ENCODE assay signal across 1 cellular context in the genomic region with DNA sequence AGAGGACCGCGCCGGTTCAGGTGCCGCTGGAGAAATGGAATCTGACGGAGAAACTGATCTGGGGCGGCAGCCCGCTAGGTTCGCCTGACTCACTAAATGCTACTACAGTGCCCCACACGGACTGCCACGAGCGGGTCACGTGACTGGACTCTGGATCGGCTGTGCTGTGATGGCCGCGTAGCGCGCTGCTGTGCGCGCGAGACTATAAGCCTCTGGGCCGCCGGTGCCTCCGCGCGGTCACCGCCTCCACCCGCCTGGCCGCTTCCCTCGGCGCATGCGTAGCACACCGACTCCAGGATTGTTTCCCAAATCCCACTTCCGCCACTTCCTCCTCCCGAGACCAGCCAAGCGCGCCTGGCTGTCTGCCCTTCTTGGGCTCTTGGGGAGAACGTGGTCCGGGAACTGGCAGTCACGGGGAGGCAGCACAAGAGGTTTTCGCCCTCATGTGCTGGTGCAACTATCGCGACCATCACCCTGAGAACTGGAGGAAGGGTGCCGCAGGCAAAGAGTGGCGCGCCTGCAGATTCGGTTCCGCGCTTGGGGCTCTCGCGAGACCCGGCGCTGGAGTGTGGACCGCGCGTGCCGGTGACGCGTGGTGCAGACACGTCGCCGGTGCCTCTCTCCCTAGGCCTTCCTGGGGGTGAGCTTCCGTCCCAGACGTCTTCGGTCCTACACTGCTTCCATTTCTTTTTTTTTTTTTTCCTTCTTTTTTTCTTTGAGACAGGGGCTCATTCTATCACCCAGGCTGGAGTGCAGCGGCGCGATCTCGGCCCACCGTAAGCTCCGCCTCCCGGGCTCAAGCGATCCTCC.
TF ChIP-seq lines count a peak whose summit lies in the region.

No MANE protein-coding gene starts in this region.

TF ChIP-seq in GM12878, 131 proteins besides CTCF, POLR2A, EP300 and RAD21 (continued from another document and continues in another):
- TF ChIP-seq ZNF687 (IDR thresholded peaks at IDR 0.05) (peak; percentile 84), DPF2 (IDR thresholded peaks at IDR 0.05) (peak; percentile 83), ZBTB33 (IDR thresholded peaks at IDR 0.05) (no peak), USF1 (IDR thresholded peaks at IDR 0.05; ENCODE audit: borderline replicate concordance, extremely low read length, insufficient read depth, low read depth, low read length) (peak; percentile 96), HDGF (IDR thresholded peaks at IDR 0.05) (peak; percentile 65; the same call in 1 of the 2 replicates), NFYA (IDR thresholded peaks at IDR 0.05; ENCODE audit: borderline replicate concordance, low read depth, low read length) (no peak), NFIC (IDR thresholded peaks at IDR 0.05; ENCODE audit: low read depth, low read length) (no peak), TAF1 (IDR thresholded peaks at IDR 0.05; ENCODE audit: borderline replicate concordance, low read depth, low read length) (peak; percentile 89), ATF7 (IDR thresholded peaks at IDR 0.05; ENCODE audit: low read depth) (peak; percentile 60; the same call in 1 of the 2 replicates), RCOR1 (conservative IDR thresholded peaks at IDR 0.05; ENCODE audit: low read depth, low read length) (peak; percentile 99), CREB1 (IDR thresholded peaks at IDR 0.05; ENCODE audit: low read depth) (no peak), IKZF1 (conservative IDR thresholded peaks at IDR 0.05) (peak; percentile 100), LARP7 (IDR thresholded peaks at IDR 0.05) (peak; percentile 81), SP1 (IDR thresholded peaks at IDR 0.05; ENCODE audit: low read depth, low read length) (peak; percentile 34), SMC3 (IDR thresholded peaks at IDR 0.05; ENCODE audit: borderline replicate concordance, low read length) (no peak), NRF1 (conservative IDR thresholded peaks at IDR 0.05; ENCODE audit: low read depth, low read length) (peak; percentile 76), GABPA (IDR thresholded peaks at IDR 0.05; ENCODE audit: low read depth) (no peak), MYC (IDR thresholded peaks at IDR 0.05; ENCODE audit: insufficient read depth, insufficient read length, insufficient replicate concordance, low read length, severe bottlenecking) (peak; percentile 79), KDM1A (IDR thresholded peaks at IDR 0.05; ENCODE audit: borderline replicate concordance) (no peak), ELK1 (IDR thresholded peaks at IDR 0.05; ENCODE audit: low read depth, low read length) (peak; percentile 34; the same call in 1 of the 2 replicates), HCFC1 (IDR thresholded peaks at IDR 0.05; ENCODE audit: low read length) (peak; percentile 49), ZNF207 (IDR thresholded peaks at IDR 0.05; ENCODE audit: borderline replicate concordance) (peak; percentile 47), STAT3 (IDR thresholded peaks at IDR 0.05; ENCODE audit: low read depth, low read length) (no peak), RBBP5 (conservative IDR thresholded peaks at IDR 0.05) (no peak), CREM (IDR thresholded peaks at IDR 0.05; ENCODE audit: low read depth) (peak; percentile 96), BCLAF1 (IDR thresholded peaks at IDR 0.05) (no peak; the same call in 1 of the 2 replicates), PAX5 (IDR thresholded peaks at IDR 0.05; ENCODE audit: borderline replicate concordance, low read depth, low read length) (no peak; the same call in 1 of the 2 replicates)
- TF ChIP-seq, protein P1, sequence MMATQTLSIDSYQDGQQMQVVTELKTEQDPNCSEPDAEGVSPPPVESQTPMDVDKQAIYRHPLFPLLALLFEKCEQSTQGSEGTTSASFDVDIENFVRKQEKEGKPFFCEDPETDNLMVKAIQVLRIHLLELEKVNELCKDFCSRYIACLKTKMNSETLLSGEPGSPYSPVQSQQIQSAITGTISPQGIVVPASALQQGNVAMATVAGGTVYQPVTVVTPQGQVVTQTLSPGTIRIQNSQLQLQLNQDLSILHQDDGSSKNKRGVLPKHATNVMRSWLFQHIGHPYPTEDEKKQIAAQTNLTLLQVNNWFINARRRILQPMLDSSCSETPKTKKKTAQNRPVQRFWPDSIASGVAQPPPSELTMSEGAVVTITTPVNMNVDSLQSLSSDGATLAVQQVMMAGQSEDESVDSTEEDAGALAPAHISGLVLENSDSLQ (IDR thresholded peaks at IDR 0.05), result peak; percentile 77
- TF ChIP-seq, protein P2, sequence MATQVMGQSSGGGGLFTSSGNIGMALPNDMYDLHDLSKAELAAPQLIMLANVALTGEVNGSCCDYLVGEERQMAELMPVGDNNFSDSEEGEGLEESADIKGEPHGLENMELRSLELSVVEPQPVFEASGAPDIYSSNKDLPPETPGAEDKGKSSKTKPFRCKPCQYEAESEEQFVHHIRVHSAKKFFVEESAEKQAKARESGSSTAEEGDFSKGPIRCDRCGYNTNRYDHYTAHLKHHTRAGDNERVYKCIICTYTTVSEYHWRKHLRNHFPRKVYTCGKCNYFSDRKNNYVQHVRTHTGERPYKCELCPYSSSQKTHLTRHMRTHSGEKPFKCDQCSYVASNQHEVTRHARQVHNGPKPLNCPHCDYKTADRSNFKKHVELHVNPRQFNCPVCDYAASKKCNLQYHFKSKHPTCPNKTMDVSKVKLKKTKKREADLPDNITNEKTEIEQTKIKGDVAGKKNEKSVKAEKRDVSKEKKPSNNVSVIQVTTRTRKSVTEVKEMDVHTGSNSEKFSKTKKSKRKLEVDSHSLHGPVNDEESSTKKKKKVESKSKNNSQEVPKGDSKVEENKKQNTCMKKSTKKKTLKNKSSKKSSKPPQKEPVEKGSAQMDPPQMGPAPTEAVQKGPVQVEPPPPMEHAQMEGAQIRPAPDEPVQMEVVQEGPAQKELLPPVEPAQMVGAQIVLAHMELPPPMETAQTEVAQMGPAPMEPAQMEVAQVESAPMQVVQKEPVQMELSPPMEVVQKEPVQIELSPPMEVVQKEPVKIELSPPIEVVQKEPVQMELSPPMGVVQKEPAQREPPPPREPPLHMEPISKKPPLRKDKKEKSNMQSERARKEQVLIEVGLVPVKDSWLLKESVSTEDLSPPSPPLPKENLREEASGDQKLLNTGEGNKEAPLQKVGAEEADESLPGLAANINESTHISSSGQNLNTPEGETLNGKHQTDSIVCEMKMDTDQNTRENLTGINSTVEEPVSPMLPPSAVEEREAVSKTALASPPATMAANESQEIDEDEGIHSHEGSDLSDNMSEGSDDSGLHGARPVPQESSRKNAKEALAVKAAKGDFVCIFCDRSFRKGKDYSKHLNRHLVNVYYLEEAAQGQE (IDR thresholded peaks at IDR 0.05; ENCODE audit: low read depth, low read length), result 0 out of 2 replicates have a peak, but pooled peaks have one; percentile 24
- TF ChIP-seq, protein P3, sequence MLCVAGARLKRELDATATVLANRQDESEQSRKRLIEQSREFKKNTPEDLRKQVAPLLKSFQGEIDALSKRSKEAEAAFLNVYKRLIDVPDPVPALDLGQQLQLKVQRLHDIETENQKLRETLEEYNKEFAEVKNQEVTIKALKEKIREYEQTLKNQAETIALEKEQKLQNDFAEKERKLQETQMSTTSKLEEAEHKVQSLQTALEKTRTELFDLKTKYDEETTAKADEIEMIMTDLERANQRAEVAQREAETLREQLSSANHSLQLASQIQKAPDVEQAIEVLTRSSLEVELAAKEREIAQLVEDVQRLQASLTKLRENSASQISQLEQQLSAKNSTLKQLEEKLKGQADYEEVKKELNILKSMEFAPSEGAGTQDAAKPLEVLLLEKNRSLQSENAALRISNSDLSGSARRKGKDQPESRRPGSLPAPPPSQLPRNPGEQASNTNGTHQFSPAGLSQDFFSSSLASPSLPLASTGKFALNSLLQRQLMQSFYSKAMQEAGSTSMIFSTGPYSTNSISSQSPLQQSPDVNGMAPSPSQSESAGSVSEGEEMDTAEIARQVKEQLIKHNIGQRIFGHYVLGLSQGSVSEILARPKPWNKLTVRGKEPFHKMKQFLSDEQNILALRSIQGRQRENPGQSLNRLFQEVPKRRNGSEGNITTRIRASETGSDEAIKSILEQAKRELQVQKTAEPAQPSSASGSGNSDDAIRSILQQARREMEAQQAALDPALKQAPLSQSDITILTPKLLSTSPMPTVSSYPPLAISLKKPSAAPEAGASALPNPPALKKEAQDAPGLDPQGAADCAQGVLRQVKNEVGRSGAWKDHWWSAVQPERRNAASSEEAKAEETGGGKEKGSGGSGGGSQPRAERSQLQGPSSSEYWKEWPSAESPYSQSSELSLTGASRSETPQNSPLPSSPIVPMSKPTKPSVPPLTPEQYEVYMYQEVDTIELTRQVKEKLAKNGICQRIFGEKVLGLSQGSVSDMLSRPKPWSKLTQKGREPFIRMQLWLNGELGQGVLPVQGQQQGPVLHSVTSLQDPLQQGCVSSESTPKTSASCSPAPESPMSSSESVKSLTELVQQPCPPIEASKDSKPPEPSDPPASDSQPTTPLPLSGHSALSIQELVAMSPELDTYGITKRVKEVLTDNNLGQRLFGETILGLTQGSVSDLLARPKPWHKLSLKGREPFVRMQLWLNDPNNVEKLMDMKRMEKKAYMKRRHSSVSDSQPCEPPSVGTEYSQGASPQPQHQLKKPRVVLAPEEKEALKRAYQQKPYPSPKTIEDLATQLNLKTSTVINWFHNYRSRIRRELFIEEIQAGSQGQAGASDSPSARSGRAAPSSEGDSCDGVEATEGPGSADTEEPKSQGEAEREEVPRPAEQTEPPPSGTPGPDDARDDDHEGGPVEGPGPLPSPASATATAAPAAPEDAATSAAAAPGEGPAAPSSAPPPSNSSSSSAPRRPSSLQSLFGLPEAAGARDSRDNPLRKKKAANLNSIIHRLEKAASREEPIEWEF (IDR thresholded peaks at IDR 0.05; ENCODE audit: insufficient replicate concordance, low read depth, low read length), result no peak
